ENCODE assay signal across 17 cellular contexts in genomic region chr1:1280782-1281481, GRCh38. TPM values are rescaled to one million over a fixed set of nuclear protein-coding genes. Genes with fewer than 3 reads are reported as not detected.
DNase-seq lines count a peak whose midpoint lies in the region; ATAC-seq, FAIRE-seq and TF ChIP-seq lines count a peak whose summit lies in the region.
"Had no signal": no experiment of that assay in that cellular context is flagged by ENCODE, and none has a peak within 500 bp of the region (broad histone marks: within the 10 kb centered on the region; RNA-seq: fewer than 3 reads in every experiment).

No MANE protein-coding gene starts in this region.

- H3K27me3 Mint-ChIP-seq in T-helper 2 cell treated with Interferon-gamma antibody and Interleukin-4, amounts not matched to agents 5 μg/mL and 100 μg/mL, for 36 hours (ENCODE audit: low read depth), result no peaks in the 10 kb centered on the region
- H3K27me3 Mint-ChIP-seq: CD4-positive, CD25-positive, alpha-beta regulatory T cell had no signal

- FAIRE-seq in small intestine (lab: Jason Lieb, UNC), result no peak

- H3K36me3 Mint-ChIP-seq in T-helper 2 cell treated with Interferon-gamma antibody and Interleukin-4, amounts not matched to agents 5 μg/mL and 100 μg/mL, for 36 hours (ENCODE audit: low read depth), result no peaks in the 10 kb centered on the region
- H3K36me3 Mint-ChIP-seq: CD4-positive, CD25-positive, alpha-beta regulatory T cell had no signal

- H3K4me3 ChIP-seq in Peyer's patch (peak overlapping the region in 2 of 4 donors; percentile 10 to 13), esophagus (ENCODE audit: low read depth in 1 of 2, low read length in 2 of 2) (no peak overlapping the region), small intestine (ENCODE audit: low read depth in 1 of 2, low read length in 2 of 2) (no peak overlapping the region)

- H3K27ac ChIP-seq in Peyer's patch, result peak overlapping the region in 3 of 4 donors; percentile 78 to 96 (median 86)
- peak overlapping the region; percentile 81 to 89 for H3K27ac ChIP-seq in esophagus (ENCODE audit: low read depth in 2 of 2, low read length in 1 of 2)
- H3K27ac ChIP-seq in small intestine (ENCODE audit: low read depth in 1 of 2, low read length in 1 of 2), result peak overlapping the region; percentile 92 to 97

- TF ChIP-seq POLR2A in Peyer's patch (IDR thresholded peaks at IDR 0.05), result no peak

- H3K9me3 ChIP-seq in Peyer's patch (no peaks in the 10 kb centered on the region), esophagus (ENCODE audit: control insufficient read depth in 2 of 2, insufficient read depth in 1 of 2, low read depth in 1 of 2, low read length in 1 of 2) (no peaks in the 10 kb centered on the region), small intestine (ENCODE audit: control insufficient read depth, low read depth) (no peaks in the 10 kb centered on the region)
- H3K9me3 ChIP-seq: Caco-2 had no signal

- H3K27ac Mint-ChIP-seq in T-helper 2 cell treated with Interferon-gamma antibody and Interleukin-4, amounts not matched to agents 5 μg/mL and 100 μg/mL, for 36 hours, result no peak overlapping the region

- H3K4me1 ChIP-seq in Peyer's patch (peaks cover 0 to 41% (median 2%) of the 10 kb centered on the region in 4 donors), esophagus (ENCODE audit: control insufficient read depth in 2 of 2, insufficient read depth in 2 of 2, low read length in 1 of 2) (peaks cover 0 to 23% of the 10 kb centered on the region in 2 donors), small intestine (ENCODE audit: control insufficient read depth in 2 of 2, insufficient read depth in 1 of 2, low read depth in 1 of 2, low read length in 1 of 2) (peaks cover 2 to 3% of the 10 kb centered on the region in 2 donors)
- H3K4me1 ChIP-seq: Caco-2 had no signal

- DNase-seq in Peyer's patch (no peak), small intestine (no peak)
- DNase-seq in T-helper 2 cell treated with Interferon-gamma antibody and Interleukin-4, amounts not matched to agents 5 μg/mL and 100 μg/mL, for 36 hours (ENCODE audit: low spot score), result no peak
- DNase-seq: Caco-2; CD4-positive, CD25-positive, alpha-beta regulatory T cell; EL; GOT3; KBM-7; MV-4-11; NCI-H1417; NCI-H187 treated with DMSO at 0.1 percent for 48 hours; NCI-H446 treated with DMSO at 0.1 percent for 48 hours; NK-92 treated with Interleukin-12 subunit alpha and Interleukin-12 subunit beta, amount 100 ng/mL, for 24 hours; OCI-M1 had no signal

- 89 to 91% methylated on average over 21 of the region's 21 CpGs for WGBS in esophagus, 2 donors
- WGBS in small intestine, 3 donors, result 77 to 87% (median 82%) methylated on average over 20 to 21 of the region's 21 CpGs

- ATAC-seq in HG03280 (IDR thresholded peaks at IDR 0.05; ENCODE audit: unreplicated experiment), result no peak

- H3K36me3 ChIP-seq in Peyer's patch, result no peaks in the 10 kb centered on the region
- no peaks in the 10 kb centered on the region for H3K36me3 ChIP-seq in esophagus (ENCODE audit: control insufficient read depth in 2 of 2, insufficient read depth in 2 of 2, low read length in 1 of 2)
- no peaks in the 10 kb centered on the region for H3K36me3 ChIP-seq in small intestine (ENCODE audit: control insufficient read depth in 2 of 2, insufficient read depth in 2 of 2, low read length in 2 of 2)

- H3K4me1 Mint-ChIP-seq in T-helper 2 cell treated with Interferon-gamma antibody and Interleukin-4, amounts not matched to agents 5 μg/mL and 100 μg/mL, for 36 hours (ENCODE audit: low read depth), result no peaks in the 10 kb centered on the region
- H3K4me1 Mint-ChIP-seq: CD4-positive, CD25-positive, alpha-beta regulatory T cell had no signal

- no peak for TF ChIP-seq CTCF in Peyer's patch (IDR thresholded peaks at IDR 0.05)

- no peaks in the 10 kb centered on the region for H3K27me3 ChIP-seq in Peyer's patch
- H3K27me3 ChIP-seq in esophagus (ENCODE audit: control insufficient read depth in 1 of 2, insufficient read depth in 2 of 2, low read length in 2 of 2), result no peaks in the 10 kb centered on the region
- no peaks in the 10 kb centered on the region for H3K27me3 ChIP-seq in small intestine (ENCODE audit: control insufficient read depth in 2 of 2, insufficient read depth in 2 of 2, low read length in 2 of 2)

- H3K4me3 Mint-ChIP-seq in T-helper 2 cell treated with Interferon-gamma antibody and Interleukin-4, amounts not matched to agents 5 μg/mL and 100 μg/mL, for 36 hours, result no peak overlapping the region
- H3K4me3 Mint-ChIP-seq: CD4-positive, CD25-positive, alpha-beta regulatory T cell had no signal

- H3K9me3 Mint-ChIP-seq in T-helper 2 cell treated with Interferon-gamma antibody and Interleukin-4, amounts not matched to agents 5 μg/mL and 100 μg/mL, for 36 hours, result no peaks in the 10 kb centered on the region

RNA-seq across cellular contexts. Expression of gene SCNN1D, which starts 0.7 kb away (rescaled TPM):
- 10 to 100 TPM in 3 of 4 donors, not detected in 1; 10.9 to 21.6 (median 16.9) TPM for total RNA-seq in Peyer's patch
- 1 to 10 TPM; 2.8 to 9.9 TPM for polyA plus RNA-seq in esophagus
- polyA plus RNA-seq in small intestine, result 10 to 100 TPM in 2 of 3 donors, 1 to 10 TPM in 1; 6.5 to 37.1 (median 27.8) TPM
- polyA plus RNA-seq: CD4-positive, CD25-positive, alpha-beta regulatory T cell had no signal

RNA-seq across cellular contexts. Expression of gene UBE2J2, which starts 7.3 kb away (rescaled TPM):
- total RNA-seq in Peyer's patch, result 10 to 100 TPM; 25.6 to 64.2 (median 55.3) TPM
- 10 to 100 TPM; 38.2 to 40.9 TPM for polyA plus RNA-seq in esophagus
- 10 to 100 TPM; 56.2 to 67.0 (median 65.1) TPM for polyA plus RNA-seq in small intestine

RNA-seq across cellular contexts. Expression of gene ACAP3, which starts 26.8 kb away (rescaled TPM):
- 100 to 1,000 TPM in 2 of 4 donors, 10 to 100 TPM in 2; 78.1 to 156 (median 110) TPM for total RNA-seq in Peyer's patch
- polyA plus RNA-seq in esophagus (100 to 1,000 TPM in 1 of 2 donors, 10 to 100 TPM in 1; 47.7 to 120 TPM), small intestine (10 to 100 TPM; 28.6 to 71.1 (median 50.0) TPM)

RNA-seq across cellular contexts. Expression of gene PUSL1, which starts 27.5 kb away (rescaled TPM):
- 10 to 100 TPM; 12.4 to 38.9 (median 24.4) TPM for total RNA-seq in Peyer's patch
- polyA plus RNA-seq in esophagus (10 to 100 TPM; 24.4 to 24.8 TPM), small intestine (10 to 100 TPM; 16.8 to 22.7 (median 20.0) TPM)

RNA-seq across cellular contexts. Expression of gene C1QTNF12, which starts 34.4 kb away (rescaled TPM):
- total RNA-seq in Peyer's patch, result 10 to 100 TPM in 3 of 4 donors, not detected in 1; 23.3 to 58.0 (median 44.2) TPM
- polyA plus RNA-seq in esophagus (1 to 10 TPM; 1.6 to 3.0 TPM), small intestine (100 to 1,000 TPM in 2 of 3 donors, 10 to 100 TPM in 1; 10.6 to 203 (median 157) TPM)
- total RNA-seq: SK-MEL-5 had no signal
